17 cellular contexts compared by ENCODE assay signal in the genomic region with DNA sequence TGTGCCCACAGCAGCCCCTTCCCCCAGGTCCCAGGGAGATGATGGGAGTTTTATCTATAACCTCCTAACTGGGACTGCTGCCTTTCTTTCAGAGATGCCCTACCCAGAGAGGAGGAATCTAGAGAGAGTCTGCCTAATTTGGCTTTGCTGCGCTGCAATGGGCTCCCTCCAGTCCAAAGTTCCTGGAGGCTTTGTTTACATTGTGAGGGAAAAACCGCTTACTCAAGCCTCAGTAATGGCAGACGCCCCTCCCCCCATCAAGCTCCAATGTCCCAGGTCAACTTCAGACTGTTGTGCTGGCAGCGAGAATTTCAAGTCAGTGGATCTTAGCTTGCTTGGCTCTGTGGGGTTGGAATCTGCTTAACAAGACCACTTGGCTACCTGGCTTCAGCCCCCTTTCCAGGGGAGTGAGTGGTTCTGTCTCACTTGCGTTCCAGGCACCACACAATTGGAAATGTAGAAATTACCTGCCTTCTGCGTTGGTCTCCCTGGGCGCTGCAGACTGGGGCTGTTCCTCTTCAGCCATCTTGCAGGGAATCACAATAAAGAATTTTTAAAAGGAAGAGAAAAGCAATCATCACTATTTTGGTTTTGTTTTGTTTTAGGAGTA.
DNase-seq lines count a peak whose midpoint lies in the region; ATAC-seq and TF ChIP-seq lines count a peak whose summit lies in the region.
"Had no signal": no experiment of that assay in that cellular context is flagged by ENCODE, and none has a peak within 500 bp of the region (broad histone marks: within the 10 kb centered on the region; RNA-seq: fewer than 3 reads in every experiment).

No MANE protein-coding gene starts in this region.

- H3K9me3 ChIP-seq in hepatocyte (ENCODE audit: low read depth) (peaks cover 6% of the 10 kb centered on the region), trophoblast cell (ENCODE audit: insufficient read depth, low read depth, low read length) (no peaks in the 10 kb centered on the region)

- H3K9me2 ChIP-seq in hepatocyte (replicated peaks; ENCODE audit: insufficient read depth): no peaks in the 10 kb centered on the region

- H3K14ac ChIP-seq in trophoblast cell (ENCODE audit: low read length): no peak overlapping the region

- no peak for ATAC-seq in GM18511 (IDR thresholded peaks at IDR 0.05; ENCODE audit: unreplicated experiment)
- ATAC-seq: activated CD4-positive, CD25-positive, alpha-beta regulatory T cell treated with anti-CD3 and anti-CD28 coated beads, Interleukin-2, amount 50 U/mL, for 24 hours; natural killer cell; Panc1 had no signal

- no peaks in the 10 kb centered on the region for H3K79me2 ChIP-seq in hepatocyte
- no peaks in the 10 kb centered on the region for H3K79me2 ChIP-seq in trophoblast cell (ENCODE audit: control insufficient read depth, insufficient read depth, low read length, poor library complexity)

- no peak overlapping the region for H3K4ac ChIP-seq in trophoblast cell (ENCODE audit: low read depth, low read length)

- H4K12ac ChIP-seq in trophoblast cell (ENCODE audit: low read depth, low read length): no peak overlapping the region

- H2AFZ ChIP-seq in hepatocyte (peak overlapping the region; percentile 18), trophoblast cell (ENCODE audit: insufficient read depth, low read length, poor library complexity) (no peak overlapping the region)

- H3K36me3 ChIP-seq in hepatocyte (replicated peaks; ENCODE audit: insufficient read depth, low read depth) (no peaks in the 10 kb centered on the region), trophoblast cell (ENCODE audit: control insufficient read depth in 1 of 2, insufficient read depth in 2 of 2, low read length in 2 of 2) (no peaks in the 10 kb centered on the region)
- H3K36me3 ChIP-seq: BLaER1 treated with 17β-estradiol and CSF1 and Interleukin-3, amounts not matched to agents 10 nM and 100 nM; esophagus squamous epithelium had no signal

- H3K4me2 ChIP-seq in hepatocyte (peak overlapping the region; percentile 59), trophoblast cell (ENCODE audit: low read length) (peak overlapping the region; percentile 10)
- H3K4me2 ChIP-seq: BLaER1 treated with 17β-estradiol and CSF1 and Interleukin-3, amounts not matched to agents 10 nM and 100 nM had no signal

- H3K79me1 ChIP-seq in trophoblast cell (ENCODE audit: low read length): no peaks in the 10 kb centered on the region

- H2BK120ac ChIP-seq in trophoblast cell (ENCODE audit: insufficient read depth, low read length, poor library complexity): no peak overlapping the region

- H4K91ac ChIP-seq in trophoblast cell (ENCODE audit: low read depth, low read length): no peak overlapping the region

- no peak overlapping the region for H2BK12ac ChIP-seq in trophoblast cell (ENCODE audit: low read length)

- H2AK5ac ChIP-seq in trophoblast cell (ENCODE audit: low read length): no peak overlapping the region

- H3K4me1 ChIP-seq in hepatocyte (ENCODE audit: insufficient read depth) (peaks cover 8% of the 10 kb centered on the region), trophoblast cell (ENCODE audit: control insufficient read depth in 1 of 2, insufficient read depth in 2 of 2, low read length in 2 of 2) (peaks cover 0 to 7% of the 10 kb centered on the region in 2 experiments)
- H3K4me1 ChIP-seq: BLaER1 treated with 17β-estradiol and CSF1 and Interleukin-3, amounts not matched to agents 10 nM and 100 nM; esophagus squamous epithelium had no signal

- no peak overlapping the region for H3K9ac ChIP-seq in trophoblast cell (ENCODE audit: low read length)
- H3K9ac ChIP-seq: BLaER1 treated with 17β-estradiol and CSF1 and Interleukin-3, amounts not matched to agents 10 nM and 100 nM had no signal

- H3K27me3 ChIP-seq in hepatocyte (no peaks in the 10 kb centered on the region), trophoblast cell (ENCODE audit: insufficient read depth, low read length) (no peaks in the 10 kb centered on the region)
- H3K27me3 ChIP-seq: BLaER1 treated with 17β-estradiol and CSF1 and Interleukin-3, amounts not matched to agents 10 nM and 100 nM; esophagus squamous epithelium had no signal

- H4K8ac ChIP-seq in trophoblast cell (ENCODE audit: low read depth, low read length): peak overlapping the region; percentile 66

- no peak for TF ChIP-seq CTCF in hepatocyte (IDR thresholded peaks at IDR 0.05; ENCODE audit: poor library complexity)

- H3K4me3 ChIP-seq in hepatocyte: no peak overlapping the region
- no peak overlapping the region for H3K4me3 ChIP-seq in trophoblast cell (ENCODE audit: low read depth, low read length)
- H3K4me3 ChIP-seq: BLaER1 treated with 17β-estradiol and CSF1 and Interleukin-3, amounts not matched to agents 10 nM and 100 nM; esophagus squamous epithelium had no signal

- H4K20me1 ChIP-seq in hepatocyte (ENCODE audit: insufficient read depth, poor library complexity, severe bottlenecking): no peaks in the 10 kb centered on the region
- H4K20me1 ChIP-seq: BLaER1 treated with 17β-estradiol and CSF1 and Interleukin-3, amounts not matched to agents 10 nM and 100 nM had no signal

- H3K23ac ChIP-seq in trophoblast cell (ENCODE audit: low read length): no peak overlapping the region

- H2BK5ac ChIP-seq in trophoblast cell (ENCODE audit: low read depth, low read length, poor library complexity): no peak overlapping the region

- DNase-seq in H4 (ENCODE audit: low spot score) (peak; percentile 62), T1000 (lab: John Stamatoyannopoulos, UW) (peak; percentile 6), hepatocyte (ENCODE audit: low spot score) (peak; percentile 73), trophoblast cell (no peak), NCI-H146 treated with DMSO at 0.1 percent for 48 hours (lab: John Stamatoyannopoulos, UW; ENCODE audit: unreplicated experiment) (no peak), cerebellar cortex (ENCODE audit: low spot score) (no peak), midbrain (lab: John Stamatoyannopoulos, UW) (no peak)
- DNase-seq: activated naive CD8-positive, alpha-beta T cell treated with anti-CD3 and anti-CD28 coated beads for 36 hours; esophagus squamous epithelium; kidney; natural killer cell; NCI-H1105; NCI-H510A had no signal

- no peak overlapping the region for H3K18ac ChIP-seq in trophoblast cell (ENCODE audit: low read length)

- H3K27ac ChIP-seq in hepatocyte: peak overlapping the region; percentile 56
- no peak overlapping the region for H3K27ac ChIP-seq in trophoblast cell (ENCODE audit: low read depth, low read length)
- H3K27ac ChIP-seq: BLaER1 treated with 17β-estradiol and CSF1 and Interleukin-3, amounts not matched to agents 10 nM and 100 nM; esophagus squamous epithelium had no signal

- WGBS in hepatocyte (ENCODE audit: low lambda C conversion rate, missing lambda C conversion rate): 42% methylated on average over 6 of the region's 7 CpGs
- no CpG with 5 or more reads among the region's 7 CpGs for WGBS in trophoblast cell (ENCODE audit: extremely low coverage, insufficient coverage, insufficient read length)

Comparison
In these comparisons a context has a peak if more than half of its experiments do, and no peak if none do; other contexts are left out.
1. DNase-seq: peak in H4 (single experiment), T1000 (single experiment) and hepatocyte (single experiment); none in trophoblast cell (0 of 2), NCI-H146 treated with DMSO at 0.1 percent for 48 hours (single experiment), cerebellar cortex (single experiment) and midbrain (single experiment).